In the genomic region with DNA sequence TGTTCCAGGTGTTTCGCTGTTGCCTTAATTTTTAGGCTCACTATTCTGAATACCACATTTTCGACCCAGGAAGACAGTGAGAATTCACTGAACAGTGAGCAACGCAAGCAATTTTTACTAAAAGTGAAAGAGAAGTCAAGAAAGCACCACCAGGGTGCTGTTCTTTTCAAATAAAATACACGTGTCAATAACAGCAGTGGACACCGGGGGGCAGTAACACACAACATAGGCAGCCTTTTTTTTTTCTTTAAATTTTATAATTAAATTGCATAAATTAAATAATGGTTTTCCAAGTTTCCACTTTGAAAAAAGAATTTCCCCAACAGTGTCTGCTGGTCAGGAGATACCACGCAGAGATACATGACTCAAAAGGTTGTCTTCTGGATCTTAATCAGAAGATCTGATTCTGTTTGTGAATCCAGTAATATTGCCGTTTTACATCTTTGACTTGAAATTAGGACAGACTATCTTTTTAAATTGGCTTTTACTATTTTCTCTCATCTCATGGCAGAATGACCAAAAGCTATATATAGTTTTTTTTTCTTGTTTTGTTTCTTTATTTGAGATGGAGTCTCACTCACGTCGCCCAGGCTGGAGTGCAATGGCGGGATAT, we compare ENCODE assay signal across 8 cellular contexts.
DNase-seq lines count a peak whose midpoint lies in the region; ATAC-seq and TF ChIP-seq lines count a peak whose summit lies in the region.

No MANE protein-coding gene starts in this region.

- no peaks in the 10 kb centered on the region for H3K9me3 ChIP-seq in tibial artery

- no peaks in the 10 kb centered on the region for H3K36me3 ChIP-seq in tibial artery

- DNase-seq in AG09309 (ENCODE audit: low read depth) (no peak), GM10266 (ENCODE audit: extremely low spot score) (peak; percentile 55), NCI-H1092 treated with DMSO at 0.1 percent for 48 hours (lab: John Stamatoyannopoulos, UW) (peak; percentile 59), amniotic epithelial cell (ENCODE audit: low read depth) (peak; percentile 40), iPS-NIHi7 (ENCODE audit: extremely low spot score) (peak; percentile 51), tibial artery (no peak), activated T-cell treated with anti-CD3 and anti-CD28 coated beads for 4 hours (no peak)

- H3K27ac ChIP-seq in tibial artery = no peak overlapping the region

- H3K4me3 ChIP-seq in AG09309 (ENCODE audit: control insufficient read depth, low read depth, low read length) (no peak overlapping the region), tibial artery (no peak overlapping the region)

- H3K4me1 ChIP-seq in tibial artery = no peaks in the 10 kb centered on the region

- intact Hi-C loops in tibial artery (cut with DNase I; ENCODE audit: low total_unique reads) = no loop called here

- peak; percentile 68 for TF ChIP-seq CTCF in AG09309 (IDR thresholded peaks at IDR 0.05; ENCODE audit: control insufficient read depth, insufficient read depth, low read depth, low read length, missing control alignments)
- peak; percentile 54 for TF ChIP-seq CTCF in GM10266 (IDR thresholded peaks at IDR 0.05; ENCODE audit: control insufficient read depth, insufficient read depth, low read depth, missing control alignments)
- peak; percentile 34 to 45 for TF ChIP-seq CTCF in tibial artery (IDR thresholded peaks at IDR 0.05)

- no peaks in the 10 kb centered on the region for H3K27me3 ChIP-seq in tibial artery

- ATAC-seq in HG02610 (IDR thresholded peaks at IDR 0.05; ENCODE audit: unreplicated experiment) = peak; percentile 88

Comparison
In these comparisons a context has a peak if more than half of its experiments do, and no peak if none do; other contexts are left out.
1. DNase-seq: peak in GM10266 (single experiment), NCI-H1092 treated with DMSO at 0.1 percent for 48 hours (single experiment), amniotic epithelial cell (single experiment) and iPS-NIHi7 (single experiment); none in AG09309 (single experiment), tibial artery (0 of 2) and activated T-cell treated with anti-CD3 and anti-CD28 coated beads for 4 hours (single experiment).
2. Peak in every context shown above with its lines, with median percentiles within 50 percentile points of each other: CTCF ChIP-seq.